ENCODE assay signal across 1 cellular context in the genomic region with DNA sequence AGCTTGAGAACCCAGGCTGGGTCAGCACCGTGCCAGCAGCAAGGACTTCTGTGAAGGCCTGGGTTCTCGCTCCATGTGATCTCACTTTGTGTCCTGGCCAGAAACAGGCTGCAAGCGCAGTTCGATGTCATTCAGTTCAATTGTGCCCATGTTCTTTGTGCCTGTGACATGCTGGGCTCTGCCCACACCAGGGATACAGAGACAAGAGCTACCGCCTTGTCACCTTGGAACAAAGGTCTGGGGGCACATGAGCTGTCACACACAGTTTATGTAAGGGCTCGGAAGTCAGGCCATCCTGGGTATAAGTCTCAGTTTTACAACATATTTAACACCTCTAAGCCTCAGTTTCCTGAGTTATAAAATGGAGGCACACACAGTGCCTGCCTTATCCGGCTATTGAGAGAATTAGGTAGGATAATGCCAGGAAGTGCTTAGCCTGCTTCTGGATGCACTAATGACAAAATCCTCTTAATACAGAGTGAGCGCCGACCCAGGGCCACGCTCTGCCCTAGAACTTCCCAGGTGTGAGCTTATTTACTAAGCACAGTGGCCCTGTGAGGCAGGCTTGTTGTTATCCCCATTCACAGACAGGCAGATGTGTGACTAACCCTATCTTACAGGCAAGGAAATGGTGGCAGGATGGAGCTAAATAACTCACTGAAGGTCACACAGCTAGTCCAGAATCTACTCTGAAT.
TF ChIP-seq lines count a peak whose summit lies in the region.

No MANE protein-coding gene starts in this region.

TF ChIP-seq in K562, 482 proteins besides CTCF, POLR2A, EP300 and RAD21:
- TF ChIP-seq CBFA2T2 (conservative IDR thresholded peaks at IDR 0.05) (peak; percentile 55; the same call in 1 of the 2 replicates), POLR2AphosphoS5 (IDR thresholded peaks at IDR 0.05; ENCODE audit: control insufficient read depth, insufficient read depth, low read depth, low read length) (0 out of 2 replicates have a peak, but pooled peaks have one; percentile 24), CBFA2T3 (IDR thresholded peaks at IDR 0.05) (peak; percentile 74)
- TF ChIP-seq, protein P1, sequence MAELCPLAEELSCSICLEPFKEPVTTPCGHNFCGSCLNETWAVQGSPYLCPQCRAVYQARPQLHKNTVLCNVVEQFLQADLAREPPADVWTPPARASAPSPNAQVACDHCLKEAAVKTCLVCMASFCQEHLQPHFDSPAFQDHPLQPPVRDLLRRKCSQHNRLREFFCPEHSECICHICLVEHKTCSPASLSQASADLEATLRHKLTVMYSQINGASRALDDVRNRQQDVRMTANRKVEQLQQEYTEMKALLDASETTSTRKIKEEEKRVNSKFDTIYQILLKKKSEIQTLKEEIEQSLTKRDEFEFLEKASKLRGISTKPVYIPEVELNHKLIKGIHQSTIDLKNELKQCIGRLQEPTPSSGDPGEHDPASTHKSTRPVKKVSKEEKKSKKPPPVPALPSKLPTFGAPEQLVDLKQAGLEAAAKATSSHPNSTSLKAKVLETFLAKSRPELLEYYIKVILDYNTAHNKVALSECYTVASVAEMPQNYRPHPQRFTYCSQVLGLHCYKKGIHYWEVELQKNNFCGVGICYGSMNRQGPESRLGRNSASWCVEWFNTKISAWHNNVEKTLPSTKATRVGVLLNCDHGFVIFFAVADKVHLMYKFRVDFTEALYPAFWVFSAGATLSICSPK (IDR thresholded peaks at IDR 0.05; ENCODE audit: borderline replicate concordance): no peak
TF ChIP-seq in K562: peak in this region for 3.
